Comparison of ENCODE assay signal across 18 cellular contexts in the genomic region with DNA sequence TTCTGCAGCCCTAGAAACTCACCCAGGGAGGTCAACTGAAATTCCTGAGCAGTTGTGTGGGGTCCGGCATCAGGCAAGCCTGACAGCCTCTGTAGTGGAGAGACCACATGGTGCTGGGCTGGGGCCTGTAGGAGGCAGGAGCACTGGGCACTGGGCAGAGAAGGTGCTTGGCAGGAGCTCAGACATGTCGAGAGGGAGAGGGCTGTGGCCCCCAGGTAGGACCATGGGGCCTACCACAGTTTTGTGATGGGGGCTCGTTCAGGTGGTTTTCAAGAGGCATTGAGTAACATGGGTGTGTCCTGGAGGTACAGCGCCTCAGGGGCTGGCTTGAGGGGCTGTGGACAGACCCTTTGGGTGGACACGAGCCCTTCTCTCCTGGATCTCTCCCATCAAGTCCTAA. TPM values are rescaled to one million over a fixed set of nuclear protein-coding genes. Genes with fewer than 3 reads are reported as not detected.
A peak's percentile ranks its signal among the peaks of the same experiment; 100 is the strongest.
DNase-seq lines count a peak whose midpoint lies in the region; ATAC-seq and TF ChIP-seq lines count a peak whose summit lies in the region.
"Had no signal": no experiment of that assay in that cellular context is flagged by ENCODE, and none has a peak within 500 bp of the region (broad histone marks: within the 10 kb centered on the region; RNA-seq: fewer than 3 reads in every experiment).

No MANE protein-coding gene starts in this region.

- peaks cover 52% of the 10 kb centered on the region for H3K4me1 Mint-ChIP-seq in endodermal cell
- H3K4me1 Mint-ChIP-seq in neural crest cell = peaks cover 33% of the 10 kb centered on the region
- H3K4me1 Mint-ChIP-seq in stimulated activated memory B cell treated with anti-CD40 and anti-IgM and Interleukin-4, amounts not matched to agents 10 μg/mL and 1 μg/mL and 100 μg/mL, for 72 hours = no peaks in the 10 kb centered on the region
- H3K4me1 Mint-ChIP-seq: CD8-positive, alpha-beta memory T cell had no signal

- in situ Hi-C loops in GM13976 (cut with MboI; ENCODE audit: low sequenced_read_pairs, unreplicated experiment) = no loop called here

- TF ChIP-seq CTCF in HEK293 (tag by site-specific recombination; IDR thresholded peaks at IDR 0.05) (no peak), endodermal cell (conservative IDR thresholded peaks at IDR 0.05) (no peak), neural crest cell (conservative IDR thresholded peaks at IDR 0.05) (no peak), GM13976 (IDR thresholded peaks at IDR 0.05; ENCODE audit: borderline replicate concordance, control extremely low read depth, extremely low read depth, insufficient read depth, missing control alignments) (no peak)

- H3K4me1 ChIP-seq in HEK293 (ENCODE audit: control insufficient read depth, insufficient read depth, low read length) (peaks cover 34% of the 10 kb centered on the region), endodermal cell (ENCODE audit: control insufficient read depth, insufficient read depth, low read length) (peaks cover 21% of the 10 kb centered on the region)
- H3K4me1 ChIP-seq: BE2C had no signal

- H3K27ac ChIP-seq in HEK293 (ENCODE audit: extremely low read depth, low read depth, low read length) (no peak overlapping the region), endodermal cell (ENCODE audit: low read depth, low read length) (no peak overlapping the region)

- POLR2A ChIA-PET in HEK293 (lab: Yijun Ruan, JAX) = interaction anchor here (0.8 kb wide), 1 partner anchor 11 kb away, joined by 3 read pairs; no protein-coding TSS in a partner anchor

- CTCF ChIA-PET in HEK293 (lab: Yijun Ruan, JAX) = interaction anchor here (0.8 to 1.0 kb wide), 2 partner anchors 16 to 30 kb away, joined by 3 read pairs; a partner anchor contains a TSS

- H3K27me3 ChIP-seq in endodermal cell (ENCODE audit: control insufficient read depth, insufficient read depth, low read length, poor library complexity, severe bottlenecking) = no peaks in the 10 kb centered on the region

- DNase-seq in endodermal cell = peak; percentile 26
- no peak for DNase-seq in neural crest cell (ENCODE audit: low read depth, low spot score)
- no peak for DNase-seq in GM13976 (ENCODE audit: low spot score)
- DNase-seq in DMS79 treated with DMSO at 0.1 percent for 48 hours (lab: John Stamatoyannopoulos, UW) = no peak
- DNase-seq: ACHN; BE2C; CD4-positive, CD25-positive, alpha-beta regulatory T cell; CD8-positive, alpha-beta memory T cell; COR-L47; GDM1; GOT3; H7; IMR-90 had no signal

- H3K9me3 Mint-ChIP-seq in endodermal cell = peaks cover 2% of the 10 kb centered on the region
- no peaks in the 10 kb centered on the region for H3K9me3 Mint-ChIP-seq in neural crest cell
- no peaks in the 10 kb centered on the region for H3K9me3 Mint-ChIP-seq in stimulated activated memory B cell treated with anti-CD40 and anti-IgM and Interleukin-4, amounts not matched to agents 10 μg/mL and 1 μg/mL and 100 μg/mL, for 72 hours
- H3K9me3 Mint-ChIP-seq: CD4-positive, CD25-positive, alpha-beta regulatory T cell; CD8-positive, alpha-beta memory T cell had no signal

- H3K36me3 Mint-ChIP-seq in endodermal cell (ENCODE audit: low read depth) (peaks cover 7% of the 10 kb centered on the region), neural crest cell (ENCODE audit: low read depth) (peaks cover 4% of the 10 kb centered on the region)
- no peaks in the 10 kb centered on the region for H3K36me3 Mint-ChIP-seq in stimulated activated memory B cell treated with anti-CD40 and anti-IgM and Interleukin-4, amounts not matched to agents 10 μg/mL and 1 μg/mL and 100 μg/mL, for 72 hours

- H3K4me3 Mint-ChIP-seq in endodermal cell (no peak overlapping the region), neural crest cell (no peak overlapping the region)
- H3K4me3 Mint-ChIP-seq in stimulated activated memory B cell treated with anti-CD40 and anti-IgM and Interleukin-4, amounts not matched to agents 10 μg/mL and 1 μg/mL and 100 μg/mL, for 72 hours = no peak overlapping the region
- H3K4me3 Mint-ChIP-seq: CD4-positive, CD25-positive, alpha-beta regulatory T cell; CD8-positive, alpha-beta memory T cell had no signal

- no peaks in the 10 kb centered on the region; a peak in 1 of 3 replicates for H3K36me3 ChIP-seq in HEK293 (ENCODE audit: control insufficient read depth in 2 of 2, insufficient read depth in 1 of 2, low read length in 2 of 2)
- no peaks in the 10 kb centered on the region for H3K36me3 ChIP-seq in endodermal cell (ENCODE audit: control insufficient read depth, insufficient read depth, low read length)
- H3K36me3 ChIP-seq: BE2C had no signal

- no peaks in the 10 kb centered on the region for H3K27me3 Mint-ChIP-seq in endodermal cell (ENCODE audit: insufficient read depth)
- no peaks in the 10 kb centered on the region for H3K27me3 Mint-ChIP-seq in neural crest cell (ENCODE audit: low read depth)
- H3K27me3 Mint-ChIP-seq in stimulated activated memory B cell treated with anti-CD40 and anti-IgM and Interleukin-4, amounts not matched to agents 10 μg/mL and 1 μg/mL and 100 μg/mL, for 72 hours = peaks cover 51% of the 10 kb centered on the region

- H3K9ac ChIP-seq in endodermal cell (ENCODE audit: extremely low read depth, low read length, poor library complexity, severe bottlenecking) = no peak overlapping the region

- no peak overlapping the region for H3K4me3 ChIP-seq in HEK293 (ENCODE audit: low read depth, low read length)
- no peak overlapping the region for H3K4me3 ChIP-seq in endodermal cell (ENCODE audit: low read length)
- H3K4me3 ChIP-seq: K562 had no signal

- 95 to 97% methylated on average over 5 of the region's 5 CpGs for WGBS in endodermal cell (ENCODE audit: insufficient coverage in 1 of 2, insufficient read length in 1 of 2), 2 experiments

- peak; percentile 35 for ATAC-seq in stimulated activated memory B cell treated with anti-CD40 and anti-IgM and Interleukin-4, amounts not matched to agents 10 μg/mL and 1 μg/mL and 100 μg/mL, for 72 hours
- ATAC-seq in HG02981 (IDR thresholded peaks at IDR 0.05; ENCODE audit: unreplicated experiment) = no peak
- ATAC-seq: HCT116, K562 had no signal

- no peaks in the 10 kb centered on the region for H3K9me3 ChIP-seq in HEK293 (ENCODE audit: control insufficient read depth, insufficient read depth, low read depth, low read length)
- H3K9me3 ChIP-seq in endodermal cell (ENCODE audit: control insufficient read depth, low read length) = no peaks in the 10 kb centered on the region
- H3K9me3 ChIP-seq: BE2C had no signal

- H3K27ac Mint-ChIP-seq in endodermal cell (no peak overlapping the region), neural crest cell (ENCODE audit: unreplicated experiment) (peak overlapping the region; percentile 57)
- H3K27ac Mint-ChIP-seq in stimulated activated memory B cell treated with anti-CD40 and anti-IgM and Interleukin-4, amounts not matched to agents 10 μg/mL and 1 μg/mL and 100 μg/mL, for 72 hours = no peak overlapping the region
- H3K27ac Mint-ChIP-seq: CD4-positive, CD25-positive, alpha-beta regulatory T cell; CD8-positive, alpha-beta memory T cell had no signal

TF ChIP-seq in HEK293, 187 proteins besides CTCF, POLR2A, EP300 and RAD21:
- TF ChIP-seq ZNF548 (tag by site-specific recombination; IDR thresholded peaks at IDR 0.05) = 0 out of 2 replicates have a peak, but pooled peaks have one; percentile 3
- TF ChIP-seq ZNF140 (tag by site-specific recombination; IDR thresholded peaks at IDR 0.05) = no peak

RNA-seq across cellular contexts. Expression of a gene that starts 15.9 kb away (rescaled TPM):
- total RNA-seq in endodermal cell = 10 to 100 TPM; 11.1 to 13.3 TPM
- polyA plus RNA-seq in endodermal cell (2013, experiment 1 of 2) = 21.0 TPM
- 18.4 TPM for polyA plus RNA-seq in endodermal cell (2013, experiment 2 of 2)
- 12.5 and 14.6 TPM in 2 replicates for total RNA-seq in neural crest cell
